In genomic region chr4:9691221-9692065, GRCh38 we compare ENCODE assay signal across 8 cellular contexts.
DNase-seq lines count a peak whose midpoint lies in the region; ATAC-seq lines count a peak whose summit lies in the region.

No MANE protein-coding gene starts in this region.

- H3K79me2 ChIP-seq in GM23248 (ENCODE audit: insufficient read depth) = no peaks in the 10 kb centered on the region

- no peaks in the 10 kb centered on the region for H3K9me3 ChIP-seq in GM23248 (ENCODE audit: low read depth)

- no peaks in the 10 kb centered on the region for H3F3A ChIP-seq in GM23248 (ENCODE audit: insufficient read depth)

- H3K9ac ChIP-seq in GM23248 = peak overlapping the region; percentile 78

- peak; percentile 100 for ATAC-seq in activated naive CD4-positive, alpha-beta T cell treated with anti-CD3 and anti-CD28 coated beads, Interleukin-2, amount 50 U/mL, for 72 hours

- no peaks in the 10 kb centered on the region for H3K36me3 Mint-ChIP-seq in activated naive CD4-positive, alpha-beta T cell treated with anti-CD3 and anti-CD28 coated beads, Interleukin-2, amount 50 U/mL, for 72 hours

- H2AFZ ChIP-seq in GM23248 = peak overlapping the region; percentile 86

- no peaks in the 10 kb centered on the region for H3K9me2 ChIP-seq in GM23248 (ENCODE audit: insufficient read depth)

- H3K27ac Mint-ChIP-seq in activated naive CD4-positive, alpha-beta T cell treated with anti-CD3 and anti-CD28 coated beads, Interleukin-2, amount 50 U/mL, for 72 hours = peak overlapping the region; percentile 60 to 86

- no peaks in the 10 kb centered on the region for H3K9me3 Mint-ChIP-seq in activated naive CD4-positive, alpha-beta T cell treated with anti-CD3 and anti-CD28 coated beads, Interleukin-2, amount 50 U/mL, for 72 hours

- 1 to 3% methylated on average over 32 to 39 of the region's 57 CpGs for WGBS in GM23248 (ENCODE audit: low coverage in 1 of 2, low lambda C conversion rate in 2 of 2, missing lambda C conversion rate in 2 of 2), 2 experiments

- no peaks in the 10 kb centered on the region for H3K36me3 ChIP-seq in GM23248 (ENCODE audit: low read depth)

- in situ Hi-C loops in GM23248 (cut with MboI) = no loop called here

- peak; percentile 22 for DNase-seq in DMS153 treated with DMSO at 0.1 percent for 48 hours (lab: John Stamatoyannopoulos, UW; ENCODE audit: unreplicated experiment)
- peak; percentile 96 for DNase-seq in GM23248
- peak; percentile 69 for DNase-seq in LHCN-M2 (ENCODE audit: low read depth)
- peak; percentile 20 for DNase-seq in SK-N-DZ (ENCODE audit: low spot score)
- peak; percentile 90 to 91 for DNase-seq in activated naive CD4-positive, alpha-beta T cell treated with anti-CD3 and anti-CD28 coated beads, Interleukin-2, amount 50 U/mL, for 72 hours (ENCODE audit: low spot score in 2 of 2)
- peak; percentile 88 for DNase-seq in glomerular visceral epithelial cell (ENCODE audit: extremely low spot score)
- peak; percentile 93 for DNase-seq in occipital lobe (lab: John Stamatoyannopoulos, UW)
- DNase-seq in superior temporal gyrus (ENCODE audit: extremely low spot score) = peak; percentile 92

- no peaks in the 10 kb centered on the region for H4K20me1 ChIP-seq in GM23248 (ENCODE audit: insufficient read depth)

- no peak overlapping the region for H3K27ac ChIP-seq in GM23248

- H3K27me3 ChIP-seq in GM23248 (replicated peaks; ENCODE audit: insufficient read depth) = no peaks in the 10 kb centered on the region

- H3K4me2 ChIP-seq in GM23248 (ENCODE audit: unreplicated experiment) = peak overlapping the region; percentile 70

- H3K4me1 ChIP-seq in GM23248 (ENCODE audit: insufficient read depth) = no peaks in the 10 kb centered on the region

- peak overlapping the region; percentile 72 for H3K4me3 ChIP-seq in GM23248

Comparison
In these comparisons a context has a peak if more than half of its experiments do, and no peak if none do; other contexts are left out.
1. DNase-seq: peak in every context shown above with its lines; median percentile 96 in GM23248; 93 in occipital lobe; 92 in superior temporal gyrus; 90 in activated naive CD4-positive, alpha-beta T cell treated with anti-CD3 and anti-CD28 coated beads, Interleukin-2, amount 50 U/mL, for 72 hours; 88 in glomerular visceral epithelial cell; 69 in LHCN-M2; 22 in DMS153 treated with DMSO at 0.1 percent for 48 hours; 20 in SK-N-DZ.